ENCODE assay signal across 1 cellular context in the genomic region with DNA sequence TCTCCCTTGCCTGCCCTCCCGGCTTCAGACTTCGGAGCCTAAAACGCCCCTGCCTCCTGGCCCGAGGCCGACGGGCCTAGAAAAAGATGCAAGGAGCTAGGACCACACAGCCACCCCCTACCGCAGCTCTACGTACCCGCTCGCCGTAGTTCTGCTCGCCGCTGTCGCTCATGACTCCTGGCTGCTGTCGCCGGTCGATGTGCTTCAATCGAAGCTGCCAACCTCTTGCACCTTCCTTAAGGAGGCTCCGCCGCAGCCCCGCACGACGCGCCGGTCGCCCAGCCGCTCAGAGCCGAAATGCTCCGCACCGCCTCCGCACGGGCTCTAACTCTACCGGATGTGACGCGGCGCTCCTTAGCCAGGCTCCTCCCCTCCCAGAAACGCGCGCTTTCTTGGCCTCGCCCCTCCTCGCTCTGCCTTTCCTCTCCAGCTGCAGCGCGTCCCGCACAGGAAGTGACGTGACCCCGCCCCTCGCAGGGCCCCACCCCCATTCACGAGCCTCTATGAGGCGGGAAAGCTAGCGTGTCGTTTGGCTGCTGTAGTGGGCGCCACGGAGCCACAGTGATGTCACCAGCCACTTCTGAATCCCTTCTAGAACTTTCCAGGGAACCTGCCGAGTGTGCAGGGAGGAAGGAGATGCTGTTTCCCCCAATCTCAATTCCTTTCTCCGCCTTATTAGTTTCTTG.
TF ChIP-seq lines count a peak whose summit lies in the region.

A gene (minus strand): TSS at position 326 of the 686 bp plus-strand sequence. CDS start 154 bp downstream, at position 172.

TF ChIP-seq in HCT116, 20 proteins besides CTCF, POLR2A, EP300 and RAD21 (continued from another document):
- TF ChIP-seq, protein P1, sequence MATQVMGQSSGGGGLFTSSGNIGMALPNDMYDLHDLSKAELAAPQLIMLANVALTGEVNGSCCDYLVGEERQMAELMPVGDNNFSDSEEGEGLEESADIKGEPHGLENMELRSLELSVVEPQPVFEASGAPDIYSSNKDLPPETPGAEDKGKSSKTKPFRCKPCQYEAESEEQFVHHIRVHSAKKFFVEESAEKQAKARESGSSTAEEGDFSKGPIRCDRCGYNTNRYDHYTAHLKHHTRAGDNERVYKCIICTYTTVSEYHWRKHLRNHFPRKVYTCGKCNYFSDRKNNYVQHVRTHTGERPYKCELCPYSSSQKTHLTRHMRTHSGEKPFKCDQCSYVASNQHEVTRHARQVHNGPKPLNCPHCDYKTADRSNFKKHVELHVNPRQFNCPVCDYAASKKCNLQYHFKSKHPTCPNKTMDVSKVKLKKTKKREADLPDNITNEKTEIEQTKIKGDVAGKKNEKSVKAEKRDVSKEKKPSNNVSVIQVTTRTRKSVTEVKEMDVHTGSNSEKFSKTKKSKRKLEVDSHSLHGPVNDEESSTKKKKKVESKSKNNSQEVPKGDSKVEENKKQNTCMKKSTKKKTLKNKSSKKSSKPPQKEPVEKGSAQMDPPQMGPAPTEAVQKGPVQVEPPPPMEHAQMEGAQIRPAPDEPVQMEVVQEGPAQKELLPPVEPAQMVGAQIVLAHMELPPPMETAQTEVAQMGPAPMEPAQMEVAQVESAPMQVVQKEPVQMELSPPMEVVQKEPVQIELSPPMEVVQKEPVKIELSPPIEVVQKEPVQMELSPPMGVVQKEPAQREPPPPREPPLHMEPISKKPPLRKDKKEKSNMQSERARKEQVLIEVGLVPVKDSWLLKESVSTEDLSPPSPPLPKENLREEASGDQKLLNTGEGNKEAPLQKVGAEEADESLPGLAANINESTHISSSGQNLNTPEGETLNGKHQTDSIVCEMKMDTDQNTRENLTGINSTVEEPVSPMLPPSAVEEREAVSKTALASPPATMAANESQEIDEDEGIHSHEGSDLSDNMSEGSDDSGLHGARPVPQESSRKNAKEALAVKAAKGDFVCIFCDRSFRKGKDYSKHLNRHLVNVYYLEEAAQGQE (IDR thresholded peaks at IDR 0.05; ENCODE audit: low read depth) = no peak
- TF ChIP-seq, protein P2, sequence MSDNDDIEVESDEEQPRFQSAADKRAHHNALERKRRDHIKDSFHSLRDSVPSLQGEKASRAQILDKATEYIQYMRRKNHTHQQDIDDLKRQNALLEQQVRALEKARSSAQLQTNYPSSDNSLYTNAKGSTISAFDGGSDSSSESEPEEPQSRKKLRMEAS (IDR thresholded peaks at IDR 0.05) = peak; percentile 99
- TF ChIP-seq ELF1 (IDR thresholded peaks at IDR 0.05; ENCODE audit: borderline replicate concordance, low read depth) (no peak), EZH2phosphoT487 (IDR thresholded peaks at IDR 0.05; ENCODE audit: borderline replicate concordance) (no peak), EGR1 (IDR thresholded peaks at IDR 0.05; ENCODE audit: low read depth) (peak; percentile 98), SIN3A (IDR thresholded peaks at IDR 0.05; ENCODE audit: low read depth) (peak; percentile 75), SP1 (IDR thresholded peaks at IDR 0.05; ENCODE audit: low read depth) (peak; percentile 71; the same call in 1 of the 2 replicates), JUND (IDR thresholded peaks at IDR 0.05) (no peak), POLR2AphosphoS5 (IDR thresholded peaks at IDR 0.05; ENCODE audit: low read depth, low read length) (peak; percentile 100), YY1 (IDR thresholded peaks at IDR 0.05; ENCODE audit: extremely low read depth, insufficient replicate concordance, low read depth, low read length) (peak; percentile 59), TCF7L2 (IDR thresholded peaks at IDR 0.05; ENCODE audit: borderline replicate concordance, extremely low read depth, insufficient read depth, insufficient read length) (peak; percentile 7), FOSL1 (IDR thresholded peaks at IDR 0.05; ENCODE audit: low read depth) (no peak)
TF ChIP-seq in HCT116: peak in this region for 9.
